Comparison of ENCODE assay signal across 23 cellular contexts in genomic region chr2:119304852-119305251, GRCh38.
"Had no signal": no experiment of that assay in that cellular context is flagged by ENCODE, and none has a peak within 500 bp of the region (broad histone marks: within the 10 kb centered on the region; RNA-seq: fewer than 3 reads in every experiment).

No MANE protein-coding gene starts in this region.

- H3K4me1 ChIP-seq: colonic mucosa, foreskin keratinocyte, left lung, thyroid gland, uterus had no signal

- H3K36me3 ChIP-seq: brain microvascular endothelial cell, colonic mucosa, left lung, neural progenitor cell, thyroid gland, uterus had no signal

- ATAC-seq: activated CD4-positive, CD25-positive, alpha-beta regulatory T cell treated with anti-CD3 and anti-CD28 coated beads, Interleukin-2, amount 50 U/mL, for 24 hours; activated naive CD8-positive, alpha-beta T cell treated with anti-CD3 and anti-CD28 coated beads, Interleukin-2, amount 50 U/mL, for 24 hours; activated T-cell treated with anti-CD3 and anti-CD28 coated beads, Interleukin-2, amount 50 U/mL, for 4 hours; foreskin keratinocyte; left lung; naive thymus-derived CD4-positive, alpha-beta T cell; T-cell had no signal

- H3K4me3 ChIP-seq: colonic mucosa, left lung, neural progenitor cell, thyroid gland, uterus had no signal

- H3K27ac ChIP-seq: brain microvascular endothelial cell, colonic mucosa, foreskin keratinocyte, left lung, neural progenitor cell, thyroid gland, uterus had no signal

- H3K4me2 ChIP-seq: neural progenitor cell had no signal

- DNase-seq: activated CD4-positive, alpha-beta T cell treated with anti-CD3 and anti-CD28 coated beads, Interleukin-2, amount 10 ng/mL, durations not matched to agents 7 days and 5 days; activated CD8-positive, alpha-beta memory T cell treated with anti-CD3 and anti-CD28 coated beads, Interleukin-2, amount 50 U/mL, for 4 hours; activated naive CD4-positive, alpha-beta T cell treated with anti-CD3 and anti-CD28 coated beads, Interleukin-2, amount 10 ng/mL, durations not matched to agents 7 days and 5 days; activated naive CD8-positive, alpha-beta T cell treated with anti-CD3 and anti-CD28 coated beads, Interleukin-2, amount 50 U/mL, for 24 hours; activated T-cell treated with anti-CD3 and anti-CD28 coated beads, Interleukin-2, amount 50 U/mL, for 4 hours; aorta; brain microvascular endothelial cell; foreskin keratinocyte; glutamatergic neuron; hypothalamus; islet precursor cell; left lung; naive thymus-derived CD4-positive, alpha-beta T cell; stimulated activated CD4-positive, alpha-beta T cell treated with anti-CD3 and anti-CD28 coated beads, Interleukin-12 subunit alpha, Interleukin-12 subunit beta, amount 100 ng/mL, for 4 hours; stimulated activated CD4-positive, alpha-beta T cell treated with anti-CD3 and anti-CD28 coated beads, Interleukin-1b, Interleukin-23, amount 100 ng/mL, for 48 hours; stimulated activated CD8-positive, alpha-beta memory T cell treated with anti-CD3 and anti-CD28 coated beads, Interleukin-4, amount 100 ng/mL, for 48 hours; stimulated activated naive CD4-positive, alpha-beta T cell; T-cell; thyroid gland; uterus had no signal

- H2AFZ ChIP-seq: neural progenitor cell had no signal

- H3K27me3 ChIP-seq: brain microvascular endothelial cell, colonic mucosa, left lung, neural progenitor cell, thyroid gland, uterus had no signal

- H3K9ac ChIP-seq: neural progenitor cell had no signal

- H3K9me3 ChIP-seq: colonic mucosa, left lung, thyroid gland, uterus had no signal
